In genomic region chr13:65410791-65411190, GRCh38 we compare ENCODE assay signal across 28 cellular contexts.
"Had no signal": no experiment of that assay in that cellular context is flagged by ENCODE, and none has a peak within 500 bp of the region (broad histone marks: within the 10 kb centered on the region; RNA-seq: fewer than 3 reads in every experiment).

No MANE protein-coding gene starts in this region.

- H3K4me2 ChIP-seq: neural progenitor cell, smooth muscle cell had no signal

- H3K9me3 ChIP-seq: ovary, psoas muscle, suprapubic skin, testis, tibial artery, transverse colon, upper lobe of right lung, uterus had no signal

- H3K79me2 ChIP-seq: parathyroid adenoma had no signal

- H2AFZ ChIP-seq: neural progenitor cell, parathyroid adenoma had no signal

- DNase-seq: natural killer cell; occipital lobe; ovary; posterior cingulate gyrus; psoas muscle; right cardiac atrium; spleen; stimulated activated CD4-positive, alpha-beta T cell treated with anti-CD3 and anti-CD28 coated beads, Interleukin-12 subunit alpha, Interleukin-12 subunit beta, amount 100 ng/mL, for 4 hours; stimulated activated CD4-positive, alpha-beta T cell treated with anti-CD3 and anti-CD28 coated beads, Interleukin-1b, Interleukin-23, amount 100 ng/mL, for 48 hours; stimulated activated CD4-positive, alpha-beta T cell treated with anti-CD3 and anti-CD28 coated beads, Interleukin-4, amount 100 ng/mL, for 1 hour; stimulated activated CD4-positive, alpha-beta T cell treated with anti-CD3 and anti-CD28 coated beads, Interleukin-4, amount 100 ng/mL, for 4 hours; stimulated activated CD8-positive, alpha-beta memory T cell treated with anti-CD3 and anti-CD28 coated beads, Interleukin-4, amount 100 ng/mL, for 48 hours; stimulated activated naive CD4-positive, alpha-beta T cell; stimulated activated naive CD8-positive, alpha-beta T cell treated with anti-CD3 and anti-CD28 coated beads, Interleukin-15, amount 100 ng/mL, for 72 hours; stimulated activated naive CD8-positive, alpha-beta T cell treated with anti-CD3 and anti-CD28 coated beads, Interleukin-15, Interleukin-2, amounts not matched to agents 100 U/mL and 50 U/mL, for 24 hours; substantia nigra; testis; tibial artery; transverse colon; upper lobe of right lung; uterus had no signal

- H3K36me3 ChIP-seq: neural progenitor cell, ovary, spleen, suprapubic skin, tibial artery, transverse colon, upper lobe of right lung, uterus had no signal

- H3K9ac ChIP-seq: neural progenitor cell, parathyroid adenoma had no signal

- H3K27ac ChIP-seq: neural progenitor cell, ovary, parathyroid adenoma, psoas muscle, skin epidermis, spleen, suprapubic skin, testis, tibial artery, transverse colon, upper lobe of right lung, uterus had no signal

- H3K4me3 ChIP-seq: neural progenitor cell, ovary, psoas muscle, skin epidermis, smooth muscle cell, spleen, suprapubic skin, testis, tibial artery, transverse colon, upper lobe of right lung, uterus had no signal

- H3K27me3 ChIP-seq: neural progenitor cell, ovary, spleen, suprapubic skin, testis, tibial artery, transverse colon, upper lobe of right lung, uterus had no signal

- H3K4me1 ChIP-seq: neural progenitor cell, parathyroid adenoma, psoas muscle, spleen, suprapubic skin, testis, tibial artery, transverse colon, upper lobe of right lung, uterus had no signal

- ATAC-seq: natural killer cell; psoas muscle; right cardiac atrium; sciatic nerve; stimulated activated memory B cell treated with anti-CD40 and anti-IgM and Interleukin-4, amounts not matched to agents 10 μg/mL and 1 μg/mL and 100 μg/mL, for 72 hours; stimulated activated naive CD8-positive, alpha-beta T cell treated with anti-CD3 and anti-CD28 coated beads, Interleukin-15, amount 100 ng/mL, for 72 hours; stimulated activated naive CD8-positive, alpha-beta T cell treated with anti-CD3 and anti-CD28 coated beads, Interleukin-15, Interleukin-2, amounts not matched to agents 100 U/mL and 50 U/mL, for 24 hours; upper lobe of right lung had no signal
